Comparison of ENCODE assay signal across 19 cellular contexts in the genomic region with DNA sequence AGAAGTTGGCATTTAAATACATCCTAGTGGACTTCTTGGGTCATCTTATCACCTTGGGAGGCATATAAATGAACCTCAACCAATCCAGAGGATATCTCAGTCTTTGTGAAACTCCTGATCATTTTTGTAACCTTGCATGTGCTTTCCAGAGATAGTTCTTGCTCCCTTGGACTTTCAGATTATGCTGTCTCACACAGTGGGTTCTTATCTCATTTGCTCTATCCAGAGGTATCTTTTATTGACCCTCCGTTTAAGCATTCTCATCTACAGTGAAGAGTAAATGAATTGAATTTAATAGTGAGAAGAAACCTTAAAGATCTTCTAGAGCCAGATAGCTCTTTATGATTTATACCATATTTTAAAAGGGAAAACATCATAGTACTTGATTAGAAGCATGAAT.
"Had no signal": no experiment of that assay in that cellular context is flagged by ENCODE, and none has a peak within 500 bp of the region (broad histone marks: within the 10 kb centered on the region; RNA-seq: fewer than 3 reads in every experiment).

No MANE protein-coding gene starts in this region.

- DNase-seq: occipital lobe; ovary; psoas muscle; right lobe of liver; sigmoid colon; stimulated activated CD4-positive, alpha-beta T cell treated with anti-CD3 and anti-CD28 coated beads, Interleukin-15, amount 100 ng/mL, for 24 hours; stimulated activated CD4-positive, alpha-beta T cell treated with anti-CD3 and anti-CD28 coated beads, Interleukin-2, amount 100 ng/mL, for 24 hours; stimulated activated CD4-positive, alpha-beta T cell treated with anti-CD3 and anti-CD28 coated beads, Interleukin-2, amount 100 ng/mL, for 48 hours; stimulated activated CD4-positive, alpha-beta T cell treated with anti-CD3 and anti-CD28 coated beads, Interleukin-4, amount 100 ng/mL, for 24 hours; stimulated activated naive B cell treated with anti-CD40 and anti-IgM and Interleukin-4, amounts not matched to agents 10 μg/mL and 1 μg/mL and 100 μg/mL, for 72 hours; stimulated activated naive CD4-positive, alpha-beta T cell treated with Interleukin-2 at 50 U/mL for 16 hours; stomach; upper lobe of left lung had no signal

- H3K27ac ChIP-seq: neural progenitor cell, ovary, parathyroid adenoma, psoas muscle, right lobe of liver, sigmoid colon, stomach, thoracic aorta, thyroid gland, tibial nerve, upper lobe of left lung, vagina had no signal
